8 cellular contexts compared by ENCODE assay signal in the genomic region with DNA sequence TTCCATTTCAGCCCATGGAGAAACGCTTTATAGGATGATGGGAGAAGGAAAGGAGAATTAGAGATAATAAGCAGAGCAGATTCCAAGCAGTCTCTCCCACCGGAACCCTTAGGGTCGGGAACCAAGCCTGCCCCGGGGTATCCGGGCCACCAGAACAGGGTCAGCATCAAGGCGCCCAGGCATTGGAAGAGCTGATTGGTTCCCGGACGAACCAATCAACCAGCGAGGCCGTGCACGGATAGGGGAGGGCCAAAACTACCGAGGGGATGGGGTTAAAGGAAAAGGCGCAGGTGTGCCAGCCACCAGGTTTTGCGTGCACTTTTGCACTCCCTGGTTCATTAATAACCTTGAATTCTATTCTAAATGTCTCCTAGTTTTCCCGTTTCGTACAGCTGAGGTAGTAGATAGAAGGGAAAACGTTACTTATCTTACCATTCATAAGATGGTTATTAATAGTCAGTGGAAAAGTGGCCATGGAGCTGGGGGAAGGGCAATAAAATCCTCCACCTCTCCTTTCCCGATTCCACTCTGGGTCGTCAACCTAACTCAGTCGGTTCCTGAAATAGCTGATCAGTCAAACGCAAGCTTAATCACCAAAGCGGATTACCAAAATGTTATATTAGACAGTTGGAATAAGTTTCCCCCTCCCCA. TPM values are rescaled to one million over a fixed set of nuclear protein-coding genes. Genes with fewer than 3 reads are reported as not detected.
DNase-seq lines count a peak whose midpoint lies in the region; ATAC-seq and TF ChIP-seq lines count a peak whose summit lies in the region.

No MANE protein-coding gene starts in this region.

- no peaks in the 10 kb centered on the region for H3K9me3 Mint-ChIP-seq in chondrocyte (ENCODE audit: low read depth)

- H3K9me3 ChIP-seq in left lung = no peaks in the 10 kb centered on the region

- no peak overlapping the region for H3K27ac ChIP-seq in left lung

- intact Hi-C loops in left lung (cut with DNase I) = no loop called here
- intact Hi-C loops in posterior vena cava (cut with DNase I) = no loop called here

- no peaks in the 10 kb centered on the region for H3K27me3 Mint-ChIP-seq in chondrocyte (ENCODE audit: low read depth)

- H3K27ac Mint-ChIP-seq in chondrocyte (ENCODE audit: unreplicated experiment) = peak overlapping the region; percentile 98

- peak; percentile 44 for ATAC-seq in left lung
- ATAC-seq in HG02623 (IDR thresholded peaks at IDR 0.05; ENCODE audit: unreplicated experiment) = no peak

- TF ChIP-seq CTCF in chondrocyte (IDR thresholded peaks at IDR 0.05) = no peak
- TF ChIP-seq CTCF in left lung (IDR thresholded peaks at IDR 0.05) = no peak

- DNase-seq in NCI-H82 (lab: John Stamatoyannopoulos, UW) (peak; percentile 19), NCI-H82 treated with DMSO at 0.1 percent for 48 hours (lab: John Stamatoyannopoulos, UW; ENCODE audit: unreplicated experiment) (no peak), NCI-H510A treated with DMSO at 0.1 percent for 48 hours (lab: John Stamatoyannopoulos, UW) (peak; percentile 89), chondrocyte (ENCODE audit: low spot score) (no peak), left lung (peak in 1 of 2 donors; percentile 61), stromal cell of bone marrow (ENCODE audit: low read depth) (peak; percentile 13), posterior vena cava (ENCODE audit: low spot score) (no peak)

- H3K27me3 ChIP-seq in left lung = peaks cover 0 to 28% of the 10 kb centered on the region in 2 donors

- H3K4me3 Mint-ChIP-seq in chondrocyte (ENCODE audit: unreplicated experiment) = peak overlapping the region; percentile 100

- H3K4me3 ChIP-seq in left lung = peak overlapping the region; percentile 68 to 80

- peaks cover 11 to 24% of the 10 kb centered on the region in 2 donors for H3K4me1 ChIP-seq in left lung

- peaks cover 4% of the 10 kb centered on the region for H3K36me3 Mint-ChIP-seq in chondrocyte (ENCODE audit: low read depth)

- peaks cover 45% of the 10 kb centered on the region for H3K4me1 Mint-ChIP-seq in chondrocyte (ENCODE audit: low read depth)

- no peaks in the 10 kb centered on the region for H3K36me3 ChIP-seq in left lung

RNA-seq across cellular contexts. Expression of a gene that starts 1.6 kb away (rescaled TPM):
- total RNA-seq in chondrocyte (34.3 to 55.9 TPM (median 44.8 TPM) in 3 replicates), left lung (10 to 100 TPM in 1 of 2 donors, 1 to 10 TPM in 1; 9.6 to 11.0 TPM), posterior vena cava (1 to 10 TPM; 1.3 to 2.8 TPM)

Comparison
In these comparisons a context has a peak if more than half of its experiments do, and no peak if none do; other contexts are left out.
1. DNase-seq: peak in NCI-H82 (single experiment), NCI-H510A treated with DMSO at 0.1 percent for 48 hours (single experiment) and stromal cell of bone marrow (single experiment); none in NCI-H82 treated with DMSO at 0.1 percent for 48 hours (single experiment), chondrocyte (single experiment) and posterior vena cava (single experiment).